In the genomic region with DNA sequence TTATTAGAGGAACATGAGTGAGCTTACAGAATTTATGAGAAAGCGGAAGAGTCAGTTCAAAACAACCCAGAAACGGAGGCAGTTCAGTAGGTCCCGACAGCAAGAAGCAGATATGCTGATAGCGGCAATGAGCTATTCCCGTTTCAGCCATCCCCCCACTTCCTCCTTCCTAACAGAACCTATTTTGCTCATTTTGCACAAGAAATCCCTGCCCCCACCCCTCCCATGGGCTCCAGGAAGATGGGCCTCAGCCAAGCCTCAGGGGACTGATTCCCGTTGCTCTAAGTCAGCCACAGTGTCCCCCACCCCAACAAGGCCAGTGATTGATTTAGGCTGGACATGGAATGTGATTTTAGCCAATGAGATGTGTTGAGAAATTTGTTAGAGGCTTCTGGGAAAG, we compare ENCODE assay signal across 10 cellular contexts.
DNase-seq lines count a peak whose midpoint lies in the region; ATAC-seq and TF ChIP-seq lines count a peak whose summit lies in the region.
"Had no signal": no experiment of that assay in that cellular context is flagged by ENCODE, and none has a peak within 500 bp of the region (broad histone marks: within the 10 kb centered on the region; RNA-seq: fewer than 3 reads in every experiment).

No MANE protein-coding gene starts in this region.

- DNase-seq in GF-D8 (lab: John Stamatoyannopoulos, UW) (peak; percentile 80), SKM-1 (lab: John Stamatoyannopoulos, UW; ENCODE audit: unreplicated experiment) (peak; percentile 84), right atrium auricular region (ENCODE audit: low spot score) (peak; percentile 70), prostate gland (ENCODE audit: low spot score) (peak; percentile 27), PC-9 (no peak), NCI-H187 (lab: John Stamatoyannopoulos, UW) (no peak)
- DNase-seq in stimulated activated CD4-positive, alpha-beta T cell treated with anti-CD3 and anti-CD28 coated beads, Interleukin-2, amount 100 ng/mL, for 24 hours: no peak
- DNase-seq: NCI-H1048, NCI-H526 treated with DMSO at 0.1 percent for 48 hours had no signal

- WGBS in prostate gland: 26% methylated on average over 6 of the region's 6 CpGs

- peaks cover 0 to 28% of the 10 kb centered on the region in 2 donors for H3K4me1 ChIP-seq in right atrium auricular region
- peaks cover 10% of the 10 kb centered on the region for H3K4me1 ChIP-seq in prostate gland (replicated peaks)
- peaks cover 61% of the 10 kb centered on the region for H3K4me1 ChIP-seq in PC-9 (replicated peaks; ENCODE audit: insufficient read depth)

- H3K27me3 ChIP-seq in right atrium auricular region (no peaks in the 10 kb centered on the region), prostate gland (replicated peaks; ENCODE audit: insufficient read depth) (no peaks in the 10 kb centered on the region), PC-9 (ENCODE audit: insufficient read depth, low read depth) (no peaks in the 10 kb centered on the region)

- no peak overlapping the region for H2AFZ ChIP-seq in PC-9

- no TSS peak for BruUV-seq in PC-9 (replicated peaks; lab: Mats Ljungman, UMichigan)

- H3K4me3 ChIP-seq in right atrium auricular region (no peak overlapping the region), prostate gland (no peak overlapping the region), PC-9 (no peak overlapping the region)

- no peak for TF ChIP-seq POLR2A in prostate gland (IDR thresholded peaks at IDR 0.05)

- CTCF ChIA-PET in PC-9 (lab: Charles Lee): no interaction called here

- peaks cover 28% of the 10 kb centered on the region for H3F3A ChIP-seq in PC-9 (ENCODE audit: insufficient read depth, low read depth)

- no peaks in the 10 kb centered on the region for H3K79me2 ChIP-seq in PC-9 (ENCODE audit: low read depth)

- no peak for ATAC-seq in GM21367 (IDR thresholded peaks at IDR 0.05; ENCODE audit: unreplicated experiment)

- peak overlapping the region in 1 of 2 donors; percentile 56 for H3K27ac ChIP-seq in right atrium auricular region
- H3K27ac ChIP-seq in prostate gland: peak overlapping the region; percentile 68 to 75
- H3K27ac ChIP-seq in PC-9: no peak overlapping the region

- H3K9me3 ChIP-seq in right atrium auricular region (no peaks in the 10 kb centered on the region), prostate gland (no peaks in the 10 kb centered on the region), PC-9 (ENCODE audit: insufficient read depth, low read depth) (no peaks in the 10 kb centered on the region)

- POLR2A ChIA-PET in PC-9 (lab: Charles Lee; ENCODE audit: unreplicated experiment): no interaction called here

- H3K4me2 ChIP-seq in PC-9: no peak overlapping the region

- TF ChIP-seq CTCF in right atrium auricular region (IDR thresholded peaks at IDR 0.05) (no peak), prostate gland (IDR thresholded peaks at IDR 0.05) (no peak), PC-9 (conservative IDR thresholded peaks at IDR 0.05) (no peak)

- no peaks in the 10 kb centered on the region for H3K36me3 ChIP-seq in right atrium auricular region
- H3K36me3 ChIP-seq in prostate gland: no peaks in the 10 kb centered on the region
- no peaks in the 10 kb centered on the region for H3K36me3 ChIP-seq in PC-9 (ENCODE audit: low read depth)

- no peaks in the 10 kb centered on the region for H4K20me1 ChIP-seq in PC-9 (ENCODE audit: insufficient read depth)

- H3K9me2 ChIP-seq in PC-9 (ENCODE audit: insufficient read depth): no peaks in the 10 kb centered on the region

- intact Hi-C loops in prostate gland (cut with DNase I): no loop called here
- intact Hi-C loops in PC-9 (cut with micrococcal nuclease; ENCODE audit: unreplicated experiment): no loop called here

Comparison
In these comparisons a context has a peak if more than half of its experiments do, and no peak if none do; other contexts are left out.
1. DNase-seq: peak in GF-D8 (single experiment), SKM-1 (single experiment), right atrium auricular region (single experiment) and prostate gland (single experiment); none in PC-9 (0 of 2), NCI-H187 (0 of 2) and stimulated activated CD4-positive, alpha-beta T cell treated with anti-CD3 and anti-CD28 coated beads, Interleukin-2, amount 100 ng/mL, for 24 hours (0 of 2).